Comparison of ENCODE assay signal across 22 cellular contexts in the genomic region with DNA sequence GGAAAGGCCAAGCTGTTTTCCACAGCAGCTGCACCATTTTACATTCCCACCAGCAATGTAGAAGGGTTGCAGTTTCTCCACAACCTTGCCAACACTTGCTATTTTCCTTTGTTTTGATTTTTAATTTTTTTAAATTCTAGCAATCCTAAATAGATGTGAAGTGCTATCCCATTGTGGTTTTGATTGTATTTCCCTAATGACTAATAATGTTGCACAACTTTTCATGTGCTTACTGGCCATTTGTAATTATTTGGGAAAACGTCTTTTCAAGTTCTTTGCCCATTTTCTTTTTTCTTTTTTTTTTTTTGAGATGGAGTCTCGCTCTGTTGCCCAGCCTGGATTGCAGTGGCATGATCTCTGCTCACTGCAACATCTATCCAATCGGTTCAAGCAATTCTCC. TPM values are rescaled to one million over a fixed set of nuclear protein-coding genes. Genes with fewer than 3 reads are reported as not detected.
DNase-seq lines count a peak whose midpoint lies in the region; ATAC-seq, FAIRE-seq and TF ChIP-seq lines count a peak whose summit lies in the region.
"Had no signal": no experiment of that assay in that cellular context is flagged by ENCODE, and none has a peak within 500 bp of the region (broad histone marks: within the 10 kb centered on the region; RNA-seq: fewer than 3 reads in every experiment).

No MANE protein-coding gene starts in this region.

- no peak for TF ChIP-seq CTCF in HepG2 (CRISPR knock-in tag; IDR thresholded peaks at IDR 0.05)
- no peak for TF ChIP-seq CTCF in right lobe of liver (IDR thresholded peaks at IDR 0.05)
- TF ChIP-seq CTCF in cardiac fibroblast (IDR thresholded peaks at IDR 0.05; ENCODE audit: low read depth, low read length): no peak
- no peak for TF ChIP-seq CTCF in foreskin fibroblast (IDR thresholded peaks at IDR 0.05; ENCODE audit: low read depth, low read length)

- TF ChIP-seq RAD21 in HepG2 (CRISPR knock-in tag; IDR thresholded peaks at IDR 0.05): no peak

- POLR2A ChIA-PET in HepG2 (lab: Yijun Ruan, JAX): no interaction called here

- ATAC-seq in HepG2 (no peak), right lobe of liver (no peak), GM18868 (IDR thresholded peaks at IDR 0.05; ENCODE audit: unreplicated experiment) (no peak), HG03108 (IDR thresholded peaks at IDR 0.05; ENCODE audit: unreplicated experiment) (no peak)

- H4K20me1 ChIP-seq in HepG2 (ENCODE audit: insufficient read depth, low read length): no peaks in the 10 kb centered on the region

- in situ Hi-C loops in HepG2 (cut with HindIII; ENCODE audit: extremely low pct_ligation_motif_present, low pct_unique_long_range_greater_than_20kb): no loop called here

- no peak overlapping the region for H3K9ac ChIP-seq in HepG2 (ENCODE audit: insufficient read depth, low read depth, low read length)

- no peak overlapping the region for H3K4me2 ChIP-seq in HepG2 (ENCODE audit: low read depth, low read length)

- H3K36me3 ChIP-seq in HepG2 (replicated peaks in 1 of 2; ENCODE audit: control insufficient read depth in 1 of 2, insufficient read depth in 2 of 2, low read length in 2 of 2) (no peaks in the 10 kb centered on the region), right lobe of liver (no peaks in the 10 kb centered on the region)
- H3K36me3 ChIP-seq: SJSA1 had no signal

- no peak overlapping the region for H2AFZ ChIP-seq in HepG2 (ENCODE audit: low read length)

- TF ChIP-seq POLR2A in HepG2 (IDR thresholded peaks at IDR 0.05; ENCODE audit: insufficient read depth in 1 of 2, low read depth in 2 of 2, low read length in 2 of 2) (no peak), right lobe of liver (IDR thresholded peaks at IDR 0.05) (no peak)

- no TSS peak for BruUV-seq in HepG2 (replicated peaks; lab: Mats Ljungman, UMichigan)

- no peak for DNase-seq in HepG2 (ENCODE audit: low spot score)
- DNase-seq in right lobe of liver: no peak
- peak; percentile 41 for DNase-seq in cardiac fibroblast (ENCODE audit: low read depth in 2 of 2)
- peak; percentile 5 to 11 for DNase-seq in foreskin fibroblast
- no peak for DNase-seq in GOT3 (lab: John Stamatoyannopoulos, UW)
- DNase-seq: 8988T; CD8-positive, alpha-beta memory T cell; H9; Karpas-422; NCI-H1694 treated with DMSO at 0.1 percent for 48 hours; NCI-H2081 treated with DMSO at 0.1 percent for 48 hours; NCI-H2171 treated with DMSO at 0.1 percent for 48 hours; NCI-H524 treated with DMSO at 0.1 percent for 48 hours; OCI-M1 had no signal

- 35% methylated on average over 3 of the region's 3 CpGs for WGBS in HepG2 (ENCODE audit: low lambda C conversion rate)
- 75% methylated on average over 2 of the region's 3 CpGs for WGBS in right lobe of liver (ENCODE audit: insufficient coverage, low coverage, low lambda C conversion rate, missing lambda C conversion rate)

- H3K9me3 ChIP-seq in HepG2 (ENCODE audit: low read length): no peaks in the 10 kb centered on the region
- H3K9me3 ChIP-seq in right lobe of liver: no peaks in the 10 kb centered on the region
- H3K9me3 ChIP-seq: SJSA1 had no signal

- H3K4me1 ChIP-seq in HepG2 (ENCODE audit: insufficient read depth, low read length) (peaks cover 7% of the 10 kb centered on the region; the same call in 1 of the 2 replicates), right lobe of liver (no peaks in the 10 kb centered on the region)

- TF ChIP-seq EP300 in HepG2 (IDR thresholded peaks at IDR 0.05; ENCODE audit: low read depth in 2 of 2, low read length in 2 of 2): no peak
- no peak for TF ChIP-seq EP300 in HepG2 (CRISPR knock-in tag; IDR thresholded peaks at IDR 0.05; ENCODE audit: borderline replicate concordance)

- H3K4me3 ChIP-seq in HepG2 (replicated peaks in 1 of 3; ENCODE audit: insufficient read depth in 1 of 3, low read depth in 2 of 3, low read length in 3 of 3): no peak overlapping the region
- H3K4me3 ChIP-seq in right lobe of liver: no peak overlapping the region
- no peak overlapping the region for H3K4me3 ChIP-seq in cardiac fibroblast (replicated peaks in 1 of 2; ENCODE audit: low read depth in 2 of 2, low read length in 2 of 2)
- no peak overlapping the region for H3K4me3 ChIP-seq in foreskin fibroblast (ENCODE audit: low read depth in 1 of 2, low read length in 2 of 2)
- H3K4me3 ChIP-seq: SJSA1 had no signal

- H3K27me3 ChIP-seq in HepG2 (ENCODE audit: control insufficient read depth in 1 of 2, insufficient read depth in 2 of 2, low read length in 2 of 2): no peaks in the 10 kb centered on the region
- H3K27me3 ChIP-seq in right lobe of liver: no peaks in the 10 kb centered on the region
- H3K27me3 ChIP-seq: SJSA1 had no signal

- CTCF ChIA-PET in HepG2 (lab: Yijun Ruan, JAX; ENCODE audit: low intra/inter-chr PET ratio, low total read pairs): no interaction called here

- H3K79me2 ChIP-seq in HepG2 (ENCODE audit: insufficient read depth, low read length): no peaks in the 10 kb centered on the region

- no peak for FAIRE-seq in HepG2 (lab: Jason Lieb, UNC)
- FAIRE-seq: HTR-8/SVneo, RCC 7860 had no signal

- intact Hi-C loops in HepG2 (cut with micrococcal nuclease; ENCODE audit: unreplicated experiment): no loop called here
- intact Hi-C loops in right lobe of liver (cut with DNase I): no loop called here

- H3K27ac ChIP-seq in HepG2 (ENCODE audit: extremely low read length, insufficient read depth, low read length) (no peak overlapping the region), right lobe of liver (no peak overlapping the region)
- H3K27ac ChIP-seq: C4-2B, SJSA1 had no signal

TF ChIP-seq in HepG2, 621 proteins besides CTCF, POLR2A, EP300 and RAD21:
- TF ChIP-seq KAT2B (IDR thresholded peaks at IDR 0.05; ENCODE audit: borderline replicate concordance, low read depth, low read length): no peak
- TF ChIP-seq, protein P1, sequence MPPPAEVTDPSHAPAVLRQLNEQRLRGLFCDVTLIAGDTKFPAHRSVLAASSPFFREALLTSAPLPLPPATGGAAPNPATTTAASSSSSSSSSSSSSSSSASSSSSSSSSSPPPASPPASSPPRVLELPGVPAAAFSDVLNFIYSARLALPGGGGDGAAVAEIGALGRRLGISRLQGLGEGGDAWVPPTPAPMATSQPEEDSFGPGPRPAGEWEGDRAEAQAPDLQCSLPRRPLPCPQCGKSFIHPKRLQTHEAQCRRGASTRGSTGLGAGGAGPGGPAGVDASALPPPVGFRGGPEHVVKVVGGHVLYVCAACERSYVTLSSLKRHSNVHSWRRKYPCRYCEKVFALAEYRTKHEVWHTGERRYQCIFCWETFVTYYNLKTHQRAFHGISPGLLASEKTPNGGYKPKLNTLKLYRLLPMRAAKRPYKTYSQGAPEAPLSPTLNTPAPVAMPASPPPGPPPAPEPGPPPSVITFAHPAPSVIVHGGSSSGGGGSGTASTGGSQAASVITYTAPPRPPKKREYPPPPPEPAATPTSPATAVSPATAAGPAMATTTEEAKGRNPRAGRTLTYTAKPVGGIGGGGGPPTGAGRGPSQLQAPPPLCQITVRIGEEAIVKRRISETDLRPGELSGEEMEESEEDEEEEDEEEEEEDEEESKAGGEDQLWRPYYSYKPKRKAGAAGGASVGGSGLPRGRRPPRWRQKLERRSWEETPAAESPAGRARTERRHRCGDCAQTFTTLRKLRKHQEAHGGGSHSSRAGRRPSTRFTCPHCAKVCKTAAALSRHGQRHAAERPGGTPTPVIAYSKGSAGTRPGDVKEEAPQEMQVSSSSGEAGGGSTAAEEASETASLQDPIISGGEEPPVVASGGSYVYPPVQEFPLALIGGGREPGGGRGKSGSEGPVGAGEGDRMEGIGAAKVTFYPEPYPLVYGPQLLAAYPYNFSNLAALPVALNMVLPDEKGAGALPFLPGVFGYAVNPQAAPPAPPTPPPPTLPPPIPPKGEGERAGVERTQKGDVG (CRISPR knock-in tag; IDR thresholded peaks at IDR 0.05; ENCODE audit: borderline replicate concordance): no peak
- no peak for TF ChIP-seq PITX1 (CRISPR knock-in tag; IDR thresholded peaks at IDR 0.05)
- TF ChIP-seq MED8 (CRISPR knock-in tag; IDR thresholded peaks at IDR 0.05; ENCODE audit: insufficient replicate concordance): no peak
- TF ChIP-seq CEBPB (IDR thresholded peaks at IDR 0.05; ENCODE audit: borderline replicate concordance, low read depth, low read length): peak; percentile 8; the same call in 1 of the 2 replicates
- no peak for TF ChIP-seq NFATC3 (CRISPR knock-in tag; IDR thresholded peaks at IDR 0.05)

RNA-seq across cellular contexts. Expression of a gene that starts 53.9 kb away (rescaled TPM):
- total RNA-seq in HepG2 (2016; rRNA removed; fragmentation: Illumina TruSeq; extraction: Trizol): not detected in 2 replicates
- total RNA-seq in HepG2 (2016; cell fraction: cytosol; rRNA removed; fragmentation: Illumina TruSeq; extraction: Trizol; ENCODE audit: low read depth): not detected in 2 replicates
- total RNA-seq in HepG2 (2016; cell fraction: insoluble cytoplasmic fraction; rRNA removed; fragmentation: Illumina TruSeq; extraction: Trizol): not detected in 2 replicates
- total RNA-seq in HepG2 (2016; cell fraction: membrane; rRNA removed; fragmentation: Illumina TruSeq; extraction: Trizol): not detected in 2 replicates
- total RNA-seq in HepG2 (2016; cell fraction: nucleus; rRNA removed; fragmentation: Illumina TruSeq; extraction: Trizol): not detected in 2 replicates
- not detected in 2 replicates for polyA plus RNA-seq in HepG2 (2011; rRNA removed)
- not detected in 2 replicates for polyA plus RNA-seq in HepG2 (2011; cell fraction: cytosol; rRNA removed)
- not detected in 2 replicates for polyA plus RNA-seq in HepG2 (2011; cell fraction: nucleus; rRNA removed)
- 0.05 TPM in 1 of 2 replicates, not detected in the other for polyA plus RNA-seq in HepG2 (2012)
- not detected in 2 replicates for polyA plus RNA-seq in HepG2 (2016; cell fraction: cytosol; fragmentation: Illumina TruSeq; extraction: Trizol; ENCODE audit: low read depth)
- not detected in 2 replicates for polyA plus RNA-seq in HepG2 (2016; cell fraction: insoluble cytoplasmic fraction; fragmentation: Illumina TruSeq; extraction: Trizol; ENCODE audit: low read depth)
- not detected in 2 replicates for polyA plus RNA-seq in HepG2 (2016; cell fraction: membrane; fragmentation: Illumina TruSeq; extraction: Trizol; ENCODE audit: low read depth)
- polyA plus RNA-seq in HepG2 (2016; cell fraction: nucleus; fragmentation: Illumina TruSeq; extraction: Trizol; ENCODE audit: insufficient read depth, low read depth): not detected in 2 replicates
- not detected in 2 replicates for polyA minus RNA-seq in HepG2 (2011; rRNA and poly(A)+ RNA removed; ENCODE audit: low replicate concordance)
- polyA minus RNA-seq in HepG2 (2011; cell fraction: cytosol; rRNA and poly(A)+ RNA removed): not detected in 2 replicates
- not detected in 2 replicates for polyA minus RNA-seq in HepG2 (2011; cell fraction: nucleus; rRNA and poly(A)+ RNA removed)
- total RNA-seq in right lobe of liver: 10 to 100 TPM in 4 of 6 experiments, 1 to 10 TPM in 2; 2.5 to 17.4 (median 11.2) TPM
- total RNA-seq: MCF 10A had no signal
- polyA plus RNA-seq: IgD-negative memory B cell had no signal

Comparison
In these comparisons a context has a peak if more than half of its experiments do, and no peak if none do; other contexts are left out.
1. DNase-seq: peak in cardiac fibroblast (2 of 2) and foreskin fibroblast (2 of 2); none in HepG2 (single experiment), right lobe of liver (0 of 3) and GOT3 (single experiment).